In the genomic region with DNA sequence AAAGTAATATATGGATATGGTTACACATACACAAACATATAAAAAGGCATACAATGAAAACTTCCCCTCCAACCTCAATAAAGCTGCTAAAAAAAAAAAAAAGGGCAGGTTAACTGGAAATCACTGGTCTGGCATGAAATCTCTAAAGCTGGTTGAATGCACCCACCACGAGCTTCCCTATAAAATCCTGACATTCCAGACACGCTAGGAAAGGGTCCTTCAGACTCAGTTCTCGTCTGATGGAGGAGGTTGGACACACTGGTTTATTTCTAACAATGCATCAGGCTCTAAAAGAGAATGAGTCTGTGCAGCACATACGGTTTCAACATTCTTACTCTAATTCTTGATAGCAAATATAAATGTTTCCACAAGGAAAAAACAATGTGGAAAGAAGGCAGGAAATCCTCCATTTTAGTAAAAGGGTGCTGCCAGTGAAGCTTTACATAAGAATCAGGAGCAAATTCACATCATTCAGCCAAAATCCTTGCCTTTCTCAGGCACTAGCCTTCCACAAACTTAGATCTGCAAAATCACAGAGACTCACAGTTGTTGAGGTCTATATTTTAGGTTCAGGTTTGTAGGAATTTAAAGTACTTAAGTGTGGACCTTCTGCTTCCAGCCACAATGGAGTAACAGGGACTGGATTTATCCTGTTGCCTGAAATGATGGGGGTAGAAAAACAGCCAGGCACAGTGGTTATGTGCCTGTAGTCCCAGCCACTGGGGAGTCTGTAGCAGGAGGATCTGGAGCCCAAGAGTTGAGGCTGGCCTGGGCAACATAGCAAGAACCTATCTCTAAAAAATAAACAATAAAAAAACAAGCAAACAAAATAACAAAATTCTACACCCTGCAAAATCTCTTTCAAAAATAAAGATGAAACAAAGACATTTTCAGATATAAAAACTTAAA, we compare ENCODE assay signal across 17 cellular contexts.
"Had no signal": no experiment of that assay in that cellular context is flagged by ENCODE, and none has a peak within 500 bp of the region (broad histone marks: within the 10 kb centered on the region; RNA-seq: fewer than 3 reads in every experiment).

No MANE protein-coding gene starts in this region.

- H3K4me3 Mint-ChIP-seq: activated CD4-positive, alpha-beta T cell treated with anti-CD3 and anti-CD28 coated beads for 36 hours; activated T-helper 1 cell treated with anti-CD3 and anti-CD28 coated beads, Interleukin-12 subunit alpha, Interleukin-12 subunit beta, Interleukin-2, Interleukin-4 antibody, amounts not matched to agents 30 ng/mL and 10 ng/mL and 1 ng/mL, durations not matched to agents 14 hours and 24 hours and 36 hours; immature natural killer cell; natural killer cell had no signal

- H3K4me1 ChIP-seq: sigmoid colon, upper lobe of left lung had no signal

- H3K9me3 Mint-ChIP-seq: activated T-helper 1 cell treated with anti-CD3 and anti-CD28 coated beads, Interleukin-12 subunit alpha, Interleukin-12 subunit beta, Interleukin-2, Interleukin-4 antibody, amounts not matched to agents 30 ng/mL and 10 ng/mL and 1 ng/mL, durations not matched to agents 14 hours and 24 hours and 36 hours; immature natural killer cell; natural killer cell had no signal

- H3K27me3 ChIP-seq: cardiac muscle cell, gastrocnemius medialis, sigmoid colon, upper lobe of left lung had no signal

- H3K36me3 Mint-ChIP-seq: immature natural killer cell, natural killer cell had no signal

- H3K27ac Mint-ChIP-seq: activated CD4-positive, alpha-beta T cell treated with anti-CD3 and anti-CD28 coated beads for 36 hours; activated T-helper 1 cell treated with anti-CD3 and anti-CD28 coated beads, Interleukin-12 subunit alpha, Interleukin-12 subunit beta, Interleukin-2, Interleukin-4 antibody, amounts not matched to agents 30 ng/mL and 10 ng/mL and 1 ng/mL, durations not matched to agents 14 hours and 24 hours and 36 hours; natural killer cell had no signal

- H3K27ac ChIP-seq: cardiac muscle cell, gastrocnemius medialis, sigmoid colon, upper lobe of left lung, VCaP had no signal

- H3K36me3 ChIP-seq: cardiac muscle cell, gastrocnemius medialis, sigmoid colon, upper lobe of left lung had no signal

- H3K27me3 Mint-ChIP-seq: activated CD4-positive, alpha-beta T cell treated with anti-CD3 and anti-CD28 coated beads for 36 hours had no signal

- H3K9me3 ChIP-seq: gastrocnemius medialis, mucosa of descending colon, sigmoid colon, upper lobe of left lung had no signal

- ATAC-seq: activated CD4-positive, alpha-beta T cell treated with anti-CD3 and anti-CD28 coated beads for 36 hours; gastrocnemius medialis; left cardiac atrium; mucosa of descending colon; natural killer cell had no signal

- DNase-seq: activated CD4-positive, alpha-beta T cell treated with anti-CD3 and anti-CD28 coated beads for 36 hours; activated naive CD4-positive, alpha-beta T cell; aorta; gastrocnemius medialis; immature natural killer cell; left cardiac atrium; mucosa of descending colon; natural killer cell; sigmoid colon; stimulated activated CD4-positive, alpha-beta T cell treated with anti-CD3 and anti-CD28 coated beads, Interleukin-2, amount 100 ng/mL, for 24 hours; stimulated activated naive CD4-positive, alpha-beta T cell treated with Interleukin-2 at 50 U/mL for 16 hours; T-helper 9 cell; upper lobe of left lung had no signal

- H3K4me3 ChIP-seq: cardiac muscle cell, gastrocnemius medialis, lung, mucosa of descending colon, sigmoid colon, upper lobe of left lung had no signal

- H3K4me1 Mint-ChIP-seq: activated CD4-positive, alpha-beta T cell treated with anti-CD3 and anti-CD28 coated beads for 36 hours had no signal
